In the genomic region with DNA sequence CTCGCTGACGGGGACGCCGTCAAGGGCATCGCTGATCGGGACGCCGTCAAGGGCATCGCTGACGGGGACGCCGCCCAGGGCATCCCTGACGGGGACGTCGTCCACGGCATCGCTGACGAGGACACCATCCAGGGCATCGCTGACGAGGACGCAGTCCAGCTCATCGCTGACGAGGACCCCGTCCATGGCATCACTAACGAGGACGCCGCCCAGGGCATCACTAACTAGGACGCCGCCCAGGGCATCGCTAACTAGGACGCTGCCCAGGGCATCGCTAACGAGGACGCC, we compare ENCODE assay signal across 8 cellular contexts.
"Had no signal": no experiment of that assay in that cellular context is flagged by ENCODE, and none has a peak within 500 bp of the region (broad histone marks: within the 10 kb centered on the region; RNA-seq: fewer than 3 reads in every experiment).

No MANE protein-coding gene starts in this region.

- DNase-seq: HFFc6, KG1 had no signal

- H3K4me2 ChIP-seq: GM23338 had no signal

- H3K36me3 Mint-ChIP-seq: IgD-negative memory B cell had no signal

- H3K27ac Mint-ChIP-seq: GM23338, HFFc6, IgD-negative memory B cell had no signal

- H3K4me3 Mint-ChIP-seq: GM23338, HFFc6, IgD-negative memory B cell had no signal

- H3K4me3 ChIP-seq: GM23338, HAP-1 had no signal

- H3K4me1 Mint-ChIP-seq: GM23338, IgD-negative memory B cell had no signal

- H3K9me3 ChIP-seq: HAP-1 had no signal

- H3K27ac ChIP-seq: HL-60 had no signal

- H3K4me1 ChIP-seq: HAP-1 had no signal

- H2AFZ ChIP-seq: GM23338 had no signal

- H3K27me3 Mint-ChIP-seq: IgD-negative memory B cell had no signal

- ATAC-seq: GM23338, HCT116, HepG2 had no signal

- H3K36me3 ChIP-seq: HAP-1 had no signal
